Comparison of ENCODE assay signal across 17 cellular contexts in the genomic region with DNA sequence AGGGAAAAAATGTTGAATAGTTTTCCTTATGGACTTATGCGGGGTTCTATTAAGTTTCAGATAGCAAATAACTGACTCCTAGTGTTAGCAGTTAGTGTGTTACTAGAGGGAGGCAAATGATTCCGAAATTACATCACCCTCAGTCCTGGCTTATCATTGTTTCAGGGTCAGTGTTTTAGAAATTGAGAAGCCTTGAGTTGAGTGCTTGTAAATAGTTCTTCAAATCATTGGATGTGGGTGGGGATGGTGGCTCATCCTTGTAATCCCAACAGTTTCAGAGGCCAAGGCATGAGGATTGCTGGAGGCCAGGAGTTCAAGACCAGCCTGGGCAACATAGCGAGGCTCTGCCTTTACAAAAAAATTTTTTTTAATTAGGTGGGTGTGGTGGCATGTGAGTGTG. TPM values are rescaled to one million over a fixed set of nuclear protein-coding genes. Genes with fewer than 3 reads are reported as not detected.
"Had no signal": no experiment of that assay in that cellular context is flagged by ENCODE, and none has a peak within 500 bp of the region (broad histone marks: within the 10 kb centered on the region; RNA-seq: fewer than 3 reads in every experiment).

No MANE protein-coding gene starts in this region.

- H3K27ac Mint-ChIP-seq: activated naive CD4-positive, alpha-beta T cell treated with anti-CD3 and anti-CD28 coated beads, Interleukin-2, amount 50 U/mL, for 24 hours; nephron progenitor cell; type B pancreatic cell had no signal

- H3K36me3 ChIP-seq: prostate gland had no signal

- ATAC-seq: mucosa of descending colon, sciatic nerve had no signal

- H3K4me1 Mint-ChIP-seq: nephron progenitor cell had no signal

- H3K27me3 Mint-ChIP-seq: activated naive CD4-positive, alpha-beta T cell treated with anti-CD3 and anti-CD28 coated beads, Interleukin-2, amount 50 U/mL, for 24 hours; type B pancreatic cell had no signal

- H3K4me3 Mint-ChIP-seq: activated naive CD4-positive, alpha-beta T cell treated with anti-CD3 and anti-CD28 coated beads, Interleukin-2, amount 50 U/mL, for 24 hours; nephron progenitor cell; type B pancreatic cell had no signal

- H3K4me3 ChIP-seq: ascending aorta, coronary artery, lung, mucosa of descending colon, prostate gland had no signal

- H3K4me1 ChIP-seq: ascending aorta, prostate gland had no signal

- DNase-seq: activated CD4-positive, alpha-beta T cell treated with anti-CD3 and anti-CD28 coated beads for 48 hours; activated CD8-positive, alpha-beta memory T cell treated with anti-CD3 and anti-CD28 coated beads for 24 hours; activated T-cell treated with anti-CD3 and anti-CD28 coated beads for 4 hours; effector CD8-positive, alpha-beta T cell; mucosa of descending colon; nephron progenitor cell; stimulated activated CD4-positive, alpha-beta T cell treated with anti-CD3 and anti-CD28 coated beads, Interleukin-2, amount 100 ng/mL, for 24 hours; stimulated activated naive CD4-positive, alpha-beta T cell treated with Interleukin-2 at 50 U/mL for 16 hours; T1000 had no signal

- H3K9me3 ChIP-seq: ascending aorta, mucosa of descending colon, prostate gland had no signal

- H3K9me3 Mint-ChIP-seq: activated naive CD4-positive, alpha-beta T cell treated with anti-CD3 and anti-CD28 coated beads, Interleukin-2, amount 50 U/mL, for 24 hours; nephron progenitor cell; type B pancreatic cell had no signal

- H3K27me3 ChIP-seq: ascending aorta had no signal

- H3K27ac ChIP-seq: ascending aorta, coronary artery, prostate gland had no signal

RNA-seq across cellular contexts. Expression of gene AXDND1, which starts 50.8 kb away (rescaled TPM):
- total RNA-seq: ascending aorta, cardiac septum had no signal
